14 cellular contexts compared by ENCODE assay signal in the genomic region with DNA sequence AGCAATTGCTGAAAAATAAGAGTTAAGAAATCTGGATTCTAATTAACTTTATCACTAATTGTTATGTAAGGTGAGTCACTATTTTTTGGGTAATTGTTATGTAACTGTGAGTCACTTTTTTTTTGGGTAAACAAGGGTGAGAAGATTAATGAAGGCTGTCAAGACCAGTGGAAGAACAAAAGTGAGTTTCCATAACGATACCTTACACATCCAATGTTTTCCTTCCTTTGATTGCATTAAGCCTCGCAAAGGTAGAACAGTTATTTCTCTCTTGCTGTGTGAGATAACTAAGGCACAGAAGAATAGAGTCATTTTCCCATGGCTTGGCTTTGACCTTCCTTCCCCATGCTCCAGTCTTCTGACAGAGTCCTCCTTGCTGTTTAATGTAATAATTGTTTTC.
DNase-seq lines count a peak whose midpoint lies in the region; ATAC-seq, FAIRE-seq and TF ChIP-seq lines count a peak whose summit lies in the region.
"Had no signal": no experiment of that assay in that cellular context is flagged by ENCODE, and none has a peak within 500 bp of the region (broad histone marks: within the 10 kb centered on the region; RNA-seq: fewer than 3 reads in every experiment).

No MANE protein-coding gene starts in this region.

- TF ChIP-seq CTCF in astrocyte (IDR thresholded peaks at IDR 0.05; ENCODE audit: insufficient read depth, low read depth, low read length) (no peak), endothelial cell of umbilical vein (IDR thresholded peaks at IDR 0.05; ENCODE audit: extremely low read depth in 1 of 2, insufficient read depth in 1 of 2, low read depth in 1 of 2, low read length in 2 of 2) (no peak), keratinocyte (optimal IDR thresholded peaks at IDR 0.05 in 1 of 3, IDR thresholded peaks at IDR 0.05 in 1 of 3, conservative IDR thresholded peaks at IDR 0.05 in 1 of 3; ENCODE audit: extremely low read depth in 1 of 3, insufficient read depth in 2 of 3, low read length in 3 of 3) (no peak), mucosa of descending colon (IDR thresholded peaks at IDR 0.05) (no peak)

- H3K4me3 ChIP-seq in astrocyte (ENCODE audit: insufficient read depth, low read depth, low read length) (no peak overlapping the region), endothelial cell of umbilical vein (replicated peaks in 1 of 3; ENCODE audit: insufficient read depth in 1 of 3, low read depth in 1 of 3, low read length in 3 of 3) (no peak overlapping the region), keratinocyte (ENCODE audit: control insufficient read depth in 2 of 3, extremely low read depth in 1 of 3, insufficient read depth in 2 of 3, low read depth in 1 of 3, low read length in 3 of 3) (no peak overlapping the region), mucosa of descending colon (no peak overlapping the region), MG63 (no peak overlapping the region)
- H3K4me3 ChIP-seq: BLaER1, HAP-1 had no signal

- FAIRE-seq in astrocyte (lab: Jason Lieb, UNC) (peak; percentile 43), endothelial cell of umbilical vein (lab: Jason Lieb, UNC) (no peak), keratinocyte (lab: Jason Lieb, UNC) (peak; percentile 34)
- FAIRE-seq: H1 had no signal

- H3K4me2 ChIP-seq in astrocyte (ENCODE audit: low read length) = no peak overlapping the region
- H3K4me2 ChIP-seq in endothelial cell of umbilical vein (ENCODE audit: insufficient read depth, low read length) = no peak overlapping the region
- H3K4me2 ChIP-seq in keratinocyte (ENCODE audit: control insufficient read depth, extremely low read depth, insufficient read depth, low read depth, low read length) = no peak overlapping the region
- H3K4me2 ChIP-seq: BLaER1 had no signal

- H3K9me1 ChIP-seq in endothelial cell of umbilical vein (replicated peaks; ENCODE audit: control insufficient read depth, extremely low read depth, insufficient read depth, low read length) (no peaks in the 10 kb centered on the region), keratinocyte (ENCODE audit: control insufficient read depth, extremely low read depth, insufficient read depth, low read length) (no peaks in the 10 kb centered on the region)

- dilution Hi-C loops in endothelial cell of umbilical vein (cut with MboI; ENCODE audit: extremely low pct_ligation_motif_present, low sequenced_read_pairs) = no loop called here
- dilution Hi-C loops in keratinocyte (cut with MboI; ENCODE audit: extremely low pct_ligation_motif_present, low sequenced_read_pairs) = no loop called here

- H3K27me3 Mint-ChIP-seq in astrocyte (ENCODE audit: low read depth, unreplicated experiment) = no peaks in the 10 kb centered on the region

- H2AFZ ChIP-seq in astrocyte (ENCODE audit: low read depth, low read length) (no peak overlapping the region), endothelial cell of umbilical vein (ENCODE audit: low read depth, low read length) (no peak overlapping the region), keratinocyte (ENCODE audit: control insufficient read depth, low read length) (no peak overlapping the region)

- H3K4me1 Mint-ChIP-seq in astrocyte (ENCODE audit: low read depth, unreplicated experiment) = peaks cover 5% of the 10 kb centered on the region
- H3K4me1 Mint-ChIP-seq: CD8-positive, alpha-beta memory T cell had no signal

- no peak overlapping the region for H3K4me3 Mint-ChIP-seq in astrocyte (ENCODE audit: unreplicated experiment)
- H3K4me3 Mint-ChIP-seq: CD8-positive, alpha-beta memory T cell had no signal

- no peak for TF ChIP-seq POLR2A in endothelial cell of umbilical vein (IDR thresholded peaks at IDR 0.05; ENCODE audit: low read depth, low read length)

- no peak overlapping the region for H3K27ac ChIP-seq in astrocyte (ENCODE audit: low read depth, low read length)
- no peak overlapping the region for H3K27ac ChIP-seq in endothelial cell of umbilical vein (ENCODE audit: insufficient read depth, low read depth, low read length)
- H3K27ac ChIP-seq in keratinocyte (ENCODE audit: control insufficient read depth, insufficient read depth, low read length) = no peak overlapping the region
- H3K27ac ChIP-seq: BLaER1 had no signal

- no peaks in the 10 kb centered on the region for H4K20me1 ChIP-seq in astrocyte (ENCODE audit: insufficient read depth, low read length)
- no peaks in the 10 kb centered on the region for H4K20me1 ChIP-seq in endothelial cell of umbilical vein (replicated peaks; ENCODE audit: control insufficient read depth, extremely low read depth, insufficient read depth, low read length)
- no peaks in the 10 kb centered on the region for H4K20me1 ChIP-seq in keratinocyte (ENCODE audit: control insufficient read depth, extremely low read depth, insufficient read depth, low read length)
- H4K20me1 ChIP-seq: BLaER1 had no signal

- H3K9me3 ChIP-seq in astrocyte (ENCODE audit: insufficient read depth, low read depth, low read length) (no peaks in the 10 kb centered on the region), endothelial cell of umbilical vein (replicated peaks; ENCODE audit: control insufficient read depth, insufficient read depth, low read length) (no peaks in the 10 kb centered on the region), keratinocyte (ENCODE audit: control insufficient read depth, low read depth, low read length) (no peaks in the 10 kb centered on the region), mucosa of descending colon (no peaks in the 10 kb centered on the region), MG63 (peaks cover 6% of the 10 kb centered on the region; the same call in 1 of the 2 replicates)
- H3K9me3 ChIP-seq: BLaER1, Caco-2 had no signal

- H3K9me3 Mint-ChIP-seq in astrocyte (ENCODE audit: unreplicated experiment) = peaks cover 2% of the 10 kb centered on the region

- peak; percentile 76 for DNase-seq in M059J (ENCODE audit: low read depth)
- peak; percentile 73 for DNase-seq in astrocyte (ENCODE audit: low read depth)
- DNase-seq in endothelial cell of umbilical vein (ENCODE audit: low read depth, low spot score) = peak; percentile 35
- DNase-seq in keratinocyte (ENCODE audit: low read depth, low spot score) = no peak
- no peak for DNase-seq in activated CD8-positive, alpha-beta memory T cell treated with anti-CD3 and anti-CD28 coated beads, Interleukin-2, amount 50 U/mL, for 48 hours
- no peak for DNase-seq in mucosa of descending colon
- no peak for DNase-seq in MG63
- DNase-seq: CD8-positive, alpha-beta memory T cell; DND-41; GDM1 had no signal

- no peaks in the 10 kb centered on the region for H3K36me3 Mint-ChIP-seq in astrocyte (ENCODE audit: low read depth, unreplicated experiment)
- H3K36me3 Mint-ChIP-seq: CD8-positive, alpha-beta memory T cell had no signal

- no TSS peak for BruUV-seq in endothelial cell of umbilical vein (replicated peaks; lab: Mats Ljungman, UMichigan)

- peaks cover 29% of the 10 kb centered on the region for H3K4me1 ChIP-seq in astrocyte (ENCODE audit: insufficient read depth, low read length)
- H3K4me1 ChIP-seq in endothelial cell of umbilical vein (ENCODE audit: control insufficient read depth, extremely low read depth, insufficient read depth, low read length) = peaks cover 31% of the 10 kb centered on the region
- H3K4me1 ChIP-seq in keratinocyte (ENCODE audit: control insufficient read depth, extremely low read depth, insufficient read depth, low read length) = peaks cover 22% of the 10 kb centered on the region
- H3K4me1 ChIP-seq in mucosa of descending colon (ENCODE audit: low read depth) = no peaks in the 10 kb centered on the region
- H3K4me1 ChIP-seq: BLaER1, Caco-2 had no signal

- POLR2A ChIA-PET in endothelial cell of umbilical vein (lab: Charles Lee) = no interaction called here

- CTCF ChIA-PET in endothelial cell of umbilical vein (lab: Charles Lee) = interaction anchor here (1.1 kb wide), 1 partner anchor 251 kb away, joined by 3 read pairs; no protein-coding TSS in a partner anchor

- H3K27me3 ChIP-seq in astrocyte (ENCODE audit: insufficient read depth, low read length) (no peaks in the 10 kb centered on the region), endothelial cell of umbilical vein (ENCODE audit: control insufficient read depth in 2 of 2, insufficient read depth in 2 of 2, low read length in 2 of 2) (no peaks in the 10 kb centered on the region), keratinocyte (ENCODE audit: control insufficient read depth, extremely low read depth, insufficient read depth, low read length) (no peaks in the 10 kb centered on the region), MG63 (no peaks in the 10 kb centered on the region)
- H3K27me3 ChIP-seq: BLaER1 had no signal

- H3K36me3 ChIP-seq in astrocyte (ENCODE audit: insufficient read depth, low read length) (no peaks in the 10 kb centered on the region), endothelial cell of umbilical vein (ENCODE audit: control insufficient read depth in 2 of 2, extremely low read depth in 1 of 2, insufficient read depth in 2 of 2, low read length in 2 of 2) (no peaks in the 10 kb centered on the region), keratinocyte (ENCODE audit: control insufficient read depth in 2 of 2, extremely low read depth in 1 of 2, insufficient read depth in 2 of 2, low read length in 2 of 2) (no peaks in the 10 kb centered on the region), mucosa of descending colon (ENCODE audit: low read depth) (no peaks in the 10 kb centered on the region), MG63 (no peaks in the 10 kb centered on the region; the same call in 1 of the 2 replicates)
- H3K36me3 ChIP-seq: BLaER1, HAP-1 had no signal

- H3K27ac Mint-ChIP-seq in astrocyte (ENCODE audit: unreplicated experiment) = no peak overlapping the region

- ATAC-seq in mucosa of descending colon = no peak

- H3K9ac ChIP-seq in astrocyte (ENCODE audit: low read length) = no peak overlapping the region
- no peak overlapping the region for H3K9ac ChIP-seq in endothelial cell of umbilical vein (replicated peaks; ENCODE audit: extremely low read depth, insufficient read depth, low read length)
- no peak overlapping the region for H3K9ac ChIP-seq in keratinocyte (ENCODE audit: control insufficient read depth, extremely low read depth, insufficient read depth, low read length)
- H3K9ac ChIP-seq: BLaER1 had no signal

- H3K79me2 ChIP-seq in astrocyte (ENCODE audit: insufficient read depth, low read length) (no peaks in the 10 kb centered on the region), endothelial cell of umbilical vein (ENCODE audit: control insufficient read depth, insufficient read depth, low read length) (no peaks in the 10 kb centered on the region), keratinocyte (ENCODE audit: control insufficient read depth, insufficient read depth, low read length) (no peaks in the 10 kb centered on the region)

- intact Hi-C loops in endothelial cell of umbilical vein (cut with micrococcal nuclease) (loop anchor here (2.0 to 5.0 kb wide), 2 partner anchors 55 to 342 kb away; no protein-coding TSS in a partner anchor), mucosa of descending colon (cut with DNase I, micrococcal nuclease) (no loop called here)

TF ChIP-seq in endothelial cell of umbilical vein, 7 proteins besides CTCF, POLR2A, EP300 and RAD21 (continues in another document):
- TF ChIP-seq POLR2AphosphoS5 (IDR thresholded peaks at IDR 0.05; ENCODE audit: insufficient read depth, low read depth, low read length) (no peak), MYC (IDR thresholded peaks at IDR 0.05; ENCODE audit: low read depth, low read length) (no peak), FOS (IDR thresholded peaks at IDR 0.05; ENCODE audit: borderline replicate concordance, insufficient read depth, low read length) (no peak), JUN (IDR thresholded peaks at IDR 0.05; ENCODE audit: borderline replicate concordance, insufficient read depth, insufficient read length, low read depth) (peak; percentile 25)

Comparison
In these comparisons a context has a peak if more than half of its experiments do, and no peak if none do; other contexts are left out.
1. DNase-seq: peak in M059J (single experiment), astrocyte (single experiment) and endothelial cell of umbilical vein (single experiment); none in keratinocyte (single experiment), activated CD8-positive, alpha-beta memory T cell treated with anti-CD3 and anti-CD28 coated beads, Interleukin-2, amount 50 U/mL, for 48 hours (single experiment), mucosa of descending colon (0 of 3) and MG63 (single experiment).